In the genomic region with DNA sequence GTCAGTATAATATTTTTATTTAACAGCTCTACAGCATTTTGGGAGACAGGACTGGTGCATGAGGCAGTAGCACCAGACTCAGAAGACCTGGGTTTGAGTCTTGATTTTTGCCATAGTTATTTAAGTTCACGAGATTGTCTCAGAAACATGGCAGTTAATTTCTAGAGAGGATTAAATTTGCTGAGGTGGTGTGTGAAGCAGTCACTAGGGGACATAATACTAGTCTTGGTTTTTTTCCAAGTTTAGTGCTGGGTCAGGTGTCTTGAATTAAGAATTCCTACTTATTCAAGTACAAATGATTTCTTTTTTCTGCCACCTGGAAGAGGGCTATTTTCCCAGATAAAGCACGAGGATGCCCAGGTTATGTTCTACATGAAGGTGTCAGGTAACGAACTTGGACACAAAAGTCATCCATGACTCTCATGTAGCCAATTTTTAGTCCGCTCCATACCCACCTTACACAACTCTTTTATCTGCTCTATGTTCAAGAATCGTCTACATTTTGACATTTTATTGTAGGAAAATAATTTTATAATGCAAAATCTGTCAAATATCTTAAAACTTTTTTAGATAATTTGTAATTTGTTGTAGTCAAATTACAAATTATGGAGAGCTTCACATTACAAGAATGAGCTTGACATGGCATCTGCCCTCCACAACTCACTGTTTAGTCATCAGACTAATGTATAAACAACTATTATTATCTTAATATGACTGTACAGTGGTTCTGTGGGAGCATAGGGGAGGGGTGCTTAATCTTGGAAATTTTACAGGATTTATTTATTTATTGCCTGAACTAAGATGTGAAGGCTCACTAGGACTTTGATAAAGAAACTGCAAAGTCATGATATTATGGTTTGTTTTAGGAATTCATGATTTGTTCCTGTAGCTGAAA, we compare ENCODE assay signal across 8 cellular contexts. TPM values are rescaled to one million over a fixed set of nuclear protein-coding genes. Genes with fewer than 3 reads are reported as not detected.
DNase-seq lines count a peak whose midpoint lies in the region; ATAC-seq, FAIRE-seq and TF ChIP-seq lines count a peak whose summit lies in the region.

No MANE protein-coding gene starts in this region.

- no peak overlapping the region for H3K56ac ChIP-seq in H1 (replicated peaks; ENCODE audit: insufficient read length, low read depth, low read length)

- no peak overlapping the region for H2AK5ac ChIP-seq in H1 (ENCODE audit: low read depth, low read length)

- H4K20me1 ChIP-seq in PC-9 (ENCODE audit: insufficient read depth) = peaks cover 48% of the 10 kb centered on the region
- H4K20me1 ChIP-seq in H1 (replicated peaks in 1 of 2; ENCODE audit: control insufficient read depth in 1 of 2, insufficient read depth in 2 of 2, low read length in 2 of 2) = peaks cover 18 to 19% of the 10 kb centered on the region in 2 experiments

- H3K36me3 ChIP-seq in PC-9 (ENCODE audit: low read depth) = peaks cover 31% of the 10 kb centered on the region
- H3K36me3 ChIP-seq in H1 (ENCODE audit: control insufficient read depth in 2 of 4, insufficient read depth in 4 of 4, low read length in 3 of 4) = peaks cover 0 to 41% (median 9%) of the 10 kb centered on the region in 4 experiments; a peak in 5 of 8 replicates

- no peak for DNase-seq in activated naive CD4-positive, alpha-beta T cell treated with anti-CD3 and anti-CD28 coated beads, Interleukin-2, amount 10 ng/mL, durations not matched to agents 7 days and 5 days
- no peak for DNase-seq in activated naive CD4-positive, alpha-beta T cell treated with anti-CD3 and anti-CD28 coated beads, Interleukin-2, amount 50 U/mL, for 16 hours
- DNase-seq in PC-9 (no peak), H1 (ENCODE audit: low read depth in 1 of 2, low spot score in 2 of 2) (no peak), neural crest cell (ENCODE audit: low read depth, low spot score) (no peak)

- no peaks in the 10 kb centered on the region for H3K27me3 Mint-ChIP-seq in activated naive CD4-positive, alpha-beta T cell treated with anti-CD3 and anti-CD28 coated beads, Interleukin-2, amount 10 ng/mL, durations not matched to agents 7 days and 5 days
- H3K27me3 Mint-ChIP-seq in neural crest cell (ENCODE audit: low read depth) = no peaks in the 10 kb centered on the region

- H3F3A ChIP-seq in PC-9 (ENCODE audit: insufficient read depth, low read depth) = peaks cover 5% of the 10 kb centered on the region

- H3K14ac ChIP-seq in H1 (ENCODE audit: insufficient read length) = no peak overlapping the region

- H3K9me3 ChIP-seq in PC-9 (ENCODE audit: insufficient read depth, low read depth) = no peaks in the 10 kb centered on the region
- no peaks in the 10 kb centered on the region for H3K9me3 ChIP-seq in H1 (ENCODE audit: insufficient read depth in 2 of 2, low read depth in 1 of 2, low read length in 1 of 2)

- H3K9me2 ChIP-seq in PC-9 (ENCODE audit: insufficient read depth) = no peaks in the 10 kb centered on the region

- no peak overlapping the region for H4K5ac ChIP-seq in H1 (ENCODE audit: insufficient read length, low read depth, low read length)

- no peak overlapping the region for H4K8ac ChIP-seq in H1 (ENCODE audit: extremely low read depth, insufficient read depth, low read length)

- no peaks in the 10 kb centered on the region for H3K9me3 Mint-ChIP-seq in activated naive CD4-positive, alpha-beta T cell treated with anti-CD3 and anti-CD28 coated beads, Interleukin-2, amount 10 ng/mL, durations not matched to agents 7 days and 5 days
- H3K9me3 Mint-ChIP-seq in neural crest cell = no peaks in the 10 kb centered on the region

- 0 out of 2 replicates have a peak, but pooled peaks cover 2% of the 10 kb centered on the region for H3K79me1 ChIP-seq in H1 (ENCODE audit: low read depth, low read length)

- H3K27me3 ChIP-seq in PC-9 (ENCODE audit: insufficient read depth, low read depth) (no peaks in the 10 kb centered on the region), H1 (replicated peaks in 1 of 4; ENCODE audit: control insufficient read depth in 3 of 4, extremely low read depth in 1 of 4, insufficient read depth in 3 of 4, low read length in 3 of 4) (no peaks in the 10 kb centered on the region)

- no peaks in the 10 kb centered on the region for H3K23me2 ChIP-seq in H1 (ENCODE audit: low read depth, low read length)

- TF ChIP-seq EP300 in H1 (IDR thresholded peaks at IDR 0.05; ENCODE audit: borderline replicate concordance in 1 of 2, low read depth in 2 of 2, low read length in 2 of 2) = no peak

- H3K4me3 Mint-ChIP-seq in activated naive CD4-positive, alpha-beta T cell treated with anti-CD3 and anti-CD28 coated beads, Interleukin-2, amount 10 ng/mL, durations not matched to agents 7 days and 5 days = peak overlapping the region; percentile 100
- peak overlapping the region; percentile 100 for H3K4me3 Mint-ChIP-seq in neural crest cell

- H3K4me2 ChIP-seq in PC-9 (peak overlapping the region; percentile 91), H1 (ENCODE audit: insufficient read depth in 1 of 2, low read depth in 2 of 2, low read length in 2 of 2) (peak overlapping the region; percentile 73 to 86)

- no peak overlapping the region for H2BK15ac ChIP-seq in H1 (ENCODE audit: low read length)

- H3K4me3 ChIP-seq in PC-9 (peak overlapping the region; percentile 97), H1 (ENCODE audit: extremely low read depth in 1 of 4, insufficient read depth in 2 of 4, low read depth in 3 of 4, low read length in 4 of 4) (peak overlapping the region; percentile 84 to 96 (median 92))

- H3K4me1 ChIP-seq in PC-9 (replicated peaks; ENCODE audit: insufficient read depth) (peaks cover 37% of the 10 kb centered on the region), H1 (replicated peaks in 1 of 4; ENCODE audit: control insufficient read depth in 3 of 4, insufficient read depth in 4 of 4, low read length in 3 of 4) (peaks cover 0 to 11% (median 4%) of the 10 kb centered on the region in 4 experiments; a peak in 3 of 7 replicates)

- H3K27ac ChIP-seq in PC-9 = peak overlapping the region; percentile 35; the same call in 1 of the 2 replicates
- H3K27ac ChIP-seq in H1 (ENCODE audit: low read depth, low read length) = no peak overlapping the region; the same call in 1 of the 2 replicates

- CTCF ChIA-PET in activated naive CD4-positive, alpha-beta T cell treated with anti-CD3 and anti-CD28 coated beads, Interleukin-2, amount 10 ng/mL, durations not matched to agents 7 days and 5 days (lab: Charles Lee) = interaction anchor here (1.3 kb wide), 1 partner anchor 174 kb away, joined by 3 read pairs; no protein-coding TSS in a partner anchor
- CTCF ChIA-PET in PC-9 (lab: Charles Lee) = no interaction called here
- CTCF ChIA-PET in H1 (lab: Charles Lee; ENCODE audit: partially characterized antibody) = interaction anchor here (0.7 to 2.1 kb wide), 4 partner anchors 10 to 156 kb away, joined by 3 to 6 read pairs (median 4); no protein-coding TSS in a partner anchor

- no peak overlapping the region for H3K18ac ChIP-seq in H1 (ENCODE audit: extremely low read depth, low read length)

- H2BK120ac ChIP-seq in H1 (replicated peaks; ENCODE audit: low read depth, low read length) = peak overlapping the region; percentile 44

- ATAC-seq in HG03354 (IDR thresholded peaks at IDR 0.05; ENCODE audit: poor library complexity, severe bottlenecking, unreplicated experiment) = no peak
- no peak for ATAC-seq in HG02885 (IDR thresholded peaks at IDR 0.05; ENCODE audit: poor library complexity, unreplicated experiment)
- no peak for ATAC-seq in GM21825 (IDR thresholded peaks at IDR 0.05; ENCODE audit: unreplicated experiment)

- POLR2A ChIA-PET in PC-9 (lab: Charles Lee; ENCODE audit: unreplicated experiment) = interaction anchor here (0.5 to 0.6 kb wide), 2 partner anchors 33 to 195 kb away, joined by 3 read pairs; no protein-coding TSS in a partner anchor
- POLR2A ChIA-PET in H1 (lab: Charles Lee; ENCODE audit: partially characterized antibody) = interaction anchor here (0.6 to 4.6 kb wide), 17 partner anchors 7 to 468 kb away, joined by 3 to 75 read pairs (median 5); partner anchors contain the start of genes BAZ2B and LY75

- TF ChIP-seq CTCF in PC-9 (conservative IDR thresholded peaks at IDR 0.05) (no peak), H1 (IDR thresholded peaks at IDR 0.05; ENCODE audit: control extremely low read depth in 1 of 3, insufficient read depth in 1 of 3, low read depth in 1 of 3, low read length in 3 of 3) (no peak), neural crest cell (conservative IDR thresholded peaks at IDR 0.05) (peak; percentile 27)

- no peak overlapping the region; the same call in 1 of the 2 replicates for H2BK5ac ChIP-seq in H1 (ENCODE audit: low read depth, low read length)

- TSS peak; percentile 41 for BruUV-seq in PC-9 (replicated peaks; lab: Mats Ljungman, UMichigan)

- peaks cover 53% of the 10 kb centered on the region for H3K36me3 Mint-ChIP-seq in activated naive CD4-positive, alpha-beta T cell treated with anti-CD3 and anti-CD28 coated beads, Interleukin-2, amount 10 ng/mL, durations not matched to agents 7 days and 5 days
- H3K36me3 Mint-ChIP-seq in neural crest cell (ENCODE audit: low read depth) = peaks cover 11% of the 10 kb centered on the region

- H3K9ac ChIP-seq in H1 (replicated peaks in 1 of 4; ENCODE audit: extremely low read depth in 1 of 4, low read depth in 3 of 4, low read length in 3 of 4) = peak overlapping the region in 3 of 4 experiments; percentile 34 to 100 (median 61); a peak in 4 of 7 replicates

- H2BK12ac ChIP-seq in H1 (ENCODE audit: low read depth, low read length) = no peak overlapping the region

- FAIRE-seq in H1 (lab: Jason Lieb, UNC) = no peak

- intact Hi-C loops in PC-9 (cut with micrococcal nuclease; ENCODE audit: unreplicated experiment) = no loop called here

- no peak overlapping the region for H2AFZ ChIP-seq in PC-9
- no peak overlapping the region for H2AFZ ChIP-seq in H1 (ENCODE audit: low read length)

- TF ChIP-seq RAD21 in H1 (IDR thresholded peaks at IDR 0.05 in 1 of 2, conservative IDR thresholded peaks at IDR 0.05 in 1 of 2; ENCODE audit: low read depth in 2 of 2, low read length in 2 of 2) = no peak

- no peak overlapping the region for H3K23ac ChIP-seq in H1 (ENCODE audit: insufficient read length)

- H4K91ac ChIP-seq in H1 (replicated peaks; ENCODE audit: insufficient read length, low read length) = no peak overlapping the region

- 66% methylated on average over 5 of the region's 5 CpGs; no CpG with 5 or more reads in 1 of the 2 experiments for WGBS in H1 (ENCODE audit: extremely low coverage in 1 of 2, insufficient coverage in 1 of 2, insufficient read length in 1 of 2, insufficient replicate concordance in 2 of 2, low coverage in 1 of 2, low lambda C conversion rate in 2 of 2, missing lambda C conversion rate in 1 of 2), 2 experiments

- H3K4ac ChIP-seq in H1 (replicated peaks; ENCODE audit: insufficient read length, low read depth, low read length) = no peak overlapping the region

- H2BK20ac ChIP-seq in H1 (ENCODE audit: low read length) = no peak overlapping the region

- no peak for TF ChIP-seq POLR2A in H1 (IDR thresholded peaks at IDR 0.05; ENCODE audit: control extremely low read depth in 1 of 2, low read depth in 2 of 2, low read length in 2 of 2)

- H3K4me1 Mint-ChIP-seq in activated naive CD4-positive, alpha-beta T cell treated with anti-CD3 and anti-CD28 coated beads, Interleukin-2, amount 10 ng/mL, durations not matched to agents 7 days and 5 days = peaks cover 54% of the 10 kb centered on the region
- H3K4me1 Mint-ChIP-seq in neural crest cell = peaks cover 39% of the 10 kb centered on the region

- H3K79me2 ChIP-seq in PC-9 (ENCODE audit: low read depth) (peaks cover 66% of the 10 kb centered on the region), H1 (ENCODE audit: control insufficient read depth in 1 of 2, insufficient read depth in 2 of 2, low read length in 2 of 2) (peaks cover 53 to 72% of the 10 kb centered on the region in 2 experiments)

- H3K27ac Mint-ChIP-seq in activated naive CD4-positive, alpha-beta T cell treated with anti-CD3 and anti-CD28 coated beads, Interleukin-2, amount 10 ng/mL, durations not matched to agents 7 days and 5 days = peak overlapping the region; percentile 99
- peak overlapping the region; percentile 100 for H3K27ac Mint-ChIP-seq in neural crest cell (ENCODE audit: unreplicated experiment)

RNA-seq across cellular contexts. Expression of gene MARCHF7, which starts 1.6 kb away (rescaled TPM):
- total RNA-seq in PC-9 (2021) = 33.2 and 38.3 TPM in 2 replicates
- 108 and 116 TPM in 2 replicates for total RNA-seq in H1 (2021; fragmentation: NEBNext Ultra II Directional; extraction: Animal tissue kit (Norgen Biotek cat#: 25700))
- polyA plus RNA-seq in H1 (2011; rRNA removed) = 13.0 and 18.3 TPM in 2 replicates
- 23.6 TPM for polyA plus RNA-seq in H1 (2011; cell fraction: cytosol; rRNA removed)
- polyA plus RNA-seq in H1 (2011; cell fraction: nucleus; rRNA removed) = 15.3 TPM
- 49.2 to 80.6 TPM (median 57.8 TPM) in 4 replicates for polyA plus RNA-seq in H1 (2012, experiment 1 of 2)
- polyA plus RNA-seq in H1 (2012, experiment 2 of 2) = 3.1 TPM
- 65.0 TPM for polyA plus RNA-seq in H1 (2013, experiment 1 of 2)
- polyA plus RNA-seq in H1 (2013, experiment 2 of 2) = 67.1 TPM
- 51.0 and 76.0 TPM in 2 replicates for polyA minus RNA-seq in H1 (2011; rRNA and poly(A)+ RNA removed)
- 64.4 TPM for polyA minus RNA-seq in H1 (2011; cell fraction: cytosol; rRNA and poly(A)+ RNA removed)
- polyA minus RNA-seq in H1 (2011; cell fraction: nucleus; rRNA and poly(A)+ RNA removed) = 76.8 TPM
- 89.9 and 99.1 TPM in 2 replicates for total RNA-seq in neural crest cell
